Comparison of ENCODE assay signal across 9 cellular contexts in genomic region chr20:47205577-47206123, GRCh38.
DNase-seq lines count a peak whose midpoint lies in the region; ATAC-seq, FAIRE-seq and TF ChIP-seq lines count a peak whose summit lies in the region.
"Had no signal": no experiment of that assay in that cellular context is flagged by ENCODE, and none has a peak within 500 bp of the region (broad histone marks: within the 10 kb centered on the region; RNA-seq: fewer than 3 reads in every experiment).

No MANE protein-coding gene starts in this region.

- ATAC-seq in Panc1 (peak; percentile 81), upper lobe of left lung (ENCODE audit: low FRiP score in 2 of 2) (peak; percentile 30 to 88)

- no peak for FAIRE-seq in bronchial epithelial cell (lab: Jason Lieb, UNC)

- no peak overlapping the region for H3K4me3 ChIP-seq in Panc1 (ENCODE audit: low read depth in 2 of 2, low read length in 2 of 2)
- H3K4me3 ChIP-seq in bronchial epithelial cell (ENCODE audit: low read depth, low read length) = no peak overlapping the region
- H3K4me3 ChIP-seq in upper lobe of left lung = no peak overlapping the region
- H3K4me3 ChIP-seq in effector memory CD4-positive, alpha-beta T cell (ENCODE audit: insufficient read depth, low read depth, low read length, poor library complexity, severe bottlenecking) = no peak overlapping the region

- no TSS peak for BruUV-seq in Panc1 (replicated peaks; lab: Mats Ljungman, UMichigan)

- CTCF ChIA-PET in Panc1 (lab: Charles Lee) = interaction anchor here (0.5 to 1.8 kb wide), 5 partner anchors 10 to 1421 kb away, joined by 3 to 31 read pairs (median 4); no protein-coding TSS in a partner anchor

- H3K27me3 ChIP-seq in Panc1 (ENCODE audit: control insufficient read depth, insufficient read depth, low read length) (no peaks in the 10 kb centered on the region), bronchial epithelial cell (ENCODE audit: control insufficient read depth, insufficient read depth, low read length) (no peaks in the 10 kb centered on the region), upper lobe of left lung (no peaks in the 10 kb centered on the region)
- H3K27me3 ChIP-seq in effector memory CD4-positive, alpha-beta T cell (replicated peaks; ENCODE audit: control insufficient read depth, insufficient read depth, low read length, poor library complexity, severe bottlenecking) = no peaks in the 10 kb centered on the region

- in situ Hi-C loops in Panc1 (cut with HindIII; ENCODE audit: low pct_unique_long_range_greater_than_20kb, low sequenced_read_pairs) = no loop called here

- intact Hi-C loops in Panc1 (cut with micrococcal nuclease; ENCODE audit: unreplicated experiment) = loop anchor here (10.0 kb wide), 1 partner anchor 419 kb away; no protein-coding TSS in a partner anchor

- WGBS in upper lobe of left lung, 2 donors = 76 to 85% methylated on average over 8 to 9 of the region's 9 CpGs

- no peaks in the 10 kb centered on the region for H3K9me3 ChIP-seq in Panc1 (ENCODE audit: control insufficient read depth, insufficient read depth, low read depth, low read length)
- no peaks in the 10 kb centered on the region for H3K9me3 ChIP-seq in upper lobe of left lung
- H3K9me3 ChIP-seq in effector memory CD4-positive, alpha-beta T cell (ENCODE audit: control insufficient read depth, low read length) = no peaks in the 10 kb centered on the region

- H3K36me3 ChIP-seq in Panc1 (ENCODE audit: control insufficient read depth, insufficient read depth, low read length) (peaks cover 2% of the 10 kb centered on the region; the same call in 1 of the 2 replicates), bronchial epithelial cell (ENCODE audit: control insufficient read depth, insufficient read depth, low read length) (peaks cover 8% of the 10 kb centered on the region), upper lobe of left lung (peaks cover 11 to 25% (median 22%) of the 10 kb centered on the region in 4 donors)
- H3K36me3 ChIP-seq in effector memory CD4-positive, alpha-beta T cell (ENCODE audit: control insufficient read depth, insufficient read depth, low read length) = peaks cover 17% of the 10 kb centered on the region

- H3K4me1 ChIP-seq in Panc1 (ENCODE audit: control insufficient read depth, insufficient read depth, low read length) (0 out of 2 replicates have a peak, but pooled peaks cover 4% of the 10 kb centered on the region), upper lobe of left lung (no peaks in the 10 kb centered on the region)
- H3K4me1 ChIP-seq in effector memory CD4-positive, alpha-beta T cell (ENCODE audit: control insufficient read depth, insufficient read depth, low read length, poor library complexity, severe bottlenecking) = no peaks in the 10 kb centered on the region

- DNase-seq in NCI-H2227 (lab: John Stamatoyannopoulos, UW; ENCODE audit: unreplicated experiment) (peak; percentile 39), NCI-H2227 treated with DMSO at 0.1 percent for 48 hours (lab: John Stamatoyannopoulos, UW) (no peak), HuH-7.5 (ENCODE audit: low spot score) (peak; percentile 99), Panc1 (ENCODE audit: low read depth, low spot score) (no peak), bronchial epithelial cell (ENCODE audit: low read depth) (peak; percentile 61), kidney tubule cell (ENCODE audit: low spot score) (peak; percentile 83), upper lobe of left lung (peak in 1 of 2 donors; percentile 31)
- no peak for DNase-seq in effector memory CD4-positive, alpha-beta T cell
- DNase-seq: activated T-cell treated with anti-CD3 and anti-CD28 coated beads, Interleukin-2, amount 50 U/mL, for 72 hours had no signal

- TF ChIP-seq EP300 in upper lobe of left lung (IDR thresholded peaks at IDR 0.05) = no peak

- TF ChIP-seq CTCF in Panc1 (IDR thresholded peaks at IDR 0.05) (peak; percentile 83), bronchial epithelial cell (IDR thresholded peaks at IDR 0.05; ENCODE audit: insufficient read depth, low read length, severe bottlenecking) (peak; percentile 91), upper lobe of left lung (IDR thresholded peaks at IDR 0.05) (peak in 4 of 6 experiments; percentile 26 to 55 (median 54))

- no peak for TF ChIP-seq POLR2A in upper lobe of left lung (IDR thresholded peaks at IDR 0.05)

- 0 out of 2 replicates have a peak overlapping the region, but pooled peaks have one; percentile 6 for H3K27ac ChIP-seq in Panc1 (ENCODE audit: low read length)
- no peak overlapping the region for H3K27ac ChIP-seq in upper lobe of left lung
- no peak overlapping the region for H3K27ac ChIP-seq in effector memory CD4-positive, alpha-beta T cell (ENCODE audit: insufficient read depth, low read length, poor library complexity, severe bottlenecking)

- POLR2A ChIA-PET in Panc1 (lab: Charles Lee) = no interaction called here

Comparison
In these comparisons a context has a peak if more than half of its experiments do, and no peak if none do; other contexts are left out.
1. DNase-seq: peak in NCI-H2227 (single experiment), HuH-7.5 (single experiment), bronchial epithelial cell (single experiment) and kidney tubule cell (single experiment); none in NCI-H2227 treated with DMSO at 0.1 percent for 48 hours (single experiment), Panc1 (single experiment) and effector memory CD4-positive, alpha-beta T cell (0 of 3).
2. Peak in every context shown above with its lines, with median percentiles within 50 percentile points of each other: CTCF ChIP-seq.